ENCODE assay signal across 8 cellular contexts in genomic region chr20:46406986-46407670, GRCh38. TPM values are rescaled to one million over a fixed set of nuclear protein-coding genes. Genes with fewer than 3 reads are reported as not detected.
DNase-seq lines count a peak whose midpoint lies in the region; ATAC-seq and TF ChIP-seq lines count a peak whose summit lies in the region.

No MANE protein-coding gene starts in this region.

- intact Hi-C loops in HCT116 (cut with micrococcal nuclease), result loop anchor here (1.0 kb wide), 1 partner anchor 43 kb away; no protein-coding TSS in a partner anchor

- POLR2A ChIA-PET in HCT116 (lab: Charles Lee), result interaction anchor here (1.5 to 1.8 kb wide), 2 partner anchors 16 to 43 kb away, joined by 4 to 5 read pairs; no protein-coding TSS in a partner anchor

- no peaks in the 10 kb centered on the region for H3K79me2 ChIP-seq in HCT116 (ENCODE audit: insufficient read depth, low read length)

- H3K9me2 ChIP-seq in HCT116 (ENCODE audit: insufficient read depth), result no peaks in the 10 kb centered on the region

- H3K4me1 ChIP-seq in ES-I3 (ENCODE audit: insufficient read depth, low read length) (peaks cover 15% of the 10 kb centered on the region), HCT116 (ENCODE audit: control insufficient read depth in 1 of 2, insufficient read depth in 2 of 2, low read length in 2 of 2) (peaks cover 15 to 32% of the 10 kb centered on the region in 2 experiments)

- no peaks in the 10 kb centered on the region for H4K20me1 ChIP-seq in HCT116 (ENCODE audit: insufficient read depth)

- no peaks in the 10 kb centered on the region for H3K36me3 ChIP-seq in ES-I3 (ENCODE audit: insufficient read depth, low read length)
- H3K36me3 ChIP-seq in HCT116 (ENCODE audit: control insufficient read depth in 1 of 2, insufficient read depth in 2 of 2, low read length in 2 of 2), result no peaks in the 10 kb centered on the region

- RAD21 ChIA-PET in HCT116 (lab: Charles Lee; ENCODE audit: low non-redundant PET in 1 of 2, low total read pairs in 2 of 2, uncharacterized antibody in 2 of 2, unreplicated experiment in 2 of 2), result no interaction called here

- no peaks in the 10 kb centered on the region for H3K27me3 ChIP-seq in HCT116 (ENCODE audit: insufficient read depth, low read length)

- TF ChIP-seq RAD21 in HCT116 (IDR thresholded peaks at IDR 0.05; ENCODE audit: low read depth), result no peak

- TF ChIP-seq CTCF in HCT116 (IDR thresholded peaks at IDR 0.05 in 2 of 3, conservative IDR thresholded peaks at IDR 0.05 in 1 of 3; ENCODE audit: borderline replicate concordance in 1 of 3, insufficient read depth in 1 of 3, low read depth in 2 of 3, low read length in 2 of 3) (no peak), brain (conservative IDR thresholded peaks at IDR 0.05) (no peak)

- H2AFZ ChIP-seq in HCT116 (ENCODE audit: low read depth, low read length, poor library complexity, severe bottlenecking), result peak overlapping the region; percentile 66

- peaks cover 55% of the 10 kb centered on the region for H3K4me1 Mint-ChIP-seq in brain

- H3K27ac Mint-ChIP-seq in brain, result peak overlapping the region; percentile 80 to 99 (median 92)

- no peaks in the 10 kb centered on the region for H3K36me3 Mint-ChIP-seq in brain

- CTCF ChIA-PET in HCT116 (lab: Charles Lee), result interaction anchor here (1.0 to 1.4 kb wide), 4 partner anchors 9 to 394 kb away, joined by 3 to 5 read pairs (median 4); no protein-coding TSS in a partner anchor

- peaks cover 4% of the 10 kb centered on the region for H3K27me3 Mint-ChIP-seq in brain

- H3K9ac ChIP-seq in ES-I3 (ENCODE audit: low read depth, low read length) (peak overlapping the region; percentile 98), HCT116 (ENCODE audit: low read length) (peak overlapping the region; percentile 33; the same call in 1 of the 2 replicates)

- ATAC-seq in HCT116, result peak; percentile 43

- BruUV-seq in HCT116 (replicated peaks; lab: Mats Ljungman, UMichigan), result no TSS peak

- H3K4me3 Mint-ChIP-seq in brain, result peak overlapping the region; percentile 85 to 94 (median 88)

- peak overlapping the region; percentile 91 for H3K4me2 ChIP-seq in HCT116 (ENCODE audit: low read length)

- DNase-seq in HCT116 (ENCODE audit: low read depth, low spot score) (peak; percentile 19), MV-4-11 (lab: John Stamatoyannopoulos, UW) (peak; percentile 88), UCSD-AML1 (lab: John Stamatoyannopoulos, UW; ENCODE audit: unreplicated experiment) (peak; percentile 80), left kidney (ENCODE audit: low read depth, low spot score) (peak; percentile 55)
- peak; percentile 94 for DNase-seq in stimulated activated CD4-positive, alpha-beta T cell treated with anti-CD3 and anti-CD28 coated beads, Interleukin-2, amount 100 ng/mL, for 4 hours (ENCODE audit: low read depth)
- no peak for DNase-seq in NK-92 treated with Interleukin-12 subunit alpha and Interleukin-12 subunit beta, amount 100 ng/mL, for 24 hours (lab: John Stamatoyannopoulos, UW)

- H3K9me3 Mint-ChIP-seq in brain, result no peaks in the 10 kb centered on the region

- H3K27ac ChIP-seq in HCT116 (ENCODE audit: low read depth, low read length), result no peak overlapping the region

- H3K9me3 ChIP-seq in ES-I3 (ENCODE audit: control insufficient read depth, insufficient read depth, low read length) (no peaks in the 10 kb centered on the region), HCT116 (ENCODE audit: control insufficient read depth in 1 of 2, insufficient read depth in 1 of 2, low read depth in 1 of 2, low read length in 2 of 2) (no peaks in the 10 kb centered on the region)

- no peak for TF ChIP-seq POLR2A in HCT116 (IDR thresholded peaks at IDR 0.05; ENCODE audit: borderline replicate concordance, extremely low read depth, insufficient read depth, insufficient read length)

- H3K4me3 ChIP-seq in HCT116 (replicated peaks in 1 of 2; ENCODE audit: low read depth in 1 of 2, low read length in 2 of 2), result peak overlapping the region; percentile 68 to 84

TF ChIP-seq in HCT116, 20 proteins besides CTCF, POLR2A, EP300 and RAD21:
- TF ChIP-seq EZH2 (IDR thresholded peaks at IDR 0.05) (no peak), CEBPB (IDR thresholded peaks at IDR 0.05; ENCODE audit: low read depth) (no peak), ELF1 (IDR thresholded peaks at IDR 0.05; ENCODE audit: borderline replicate concordance, low read depth) (no peak), CBX3 (IDR thresholded peaks at IDR 0.05; ENCODE audit: low read depth) (no peak)

RNA-seq across cellular contexts. Expression of gene ELMO2, which starts 0.7 kb away (rescaled TPM):
- total RNA-seq in HCT116 (2021; ENCODE audit: unreplicated experiment), result 22.9 TPM
- 12.9 and 15.7 TPM in 2 replicates for polyA plus RNA-seq in HCT116 (2012)
- 63.0 TPM for polyA plus RNA-seq in brain (ENCODE audit: insufficient read depth, low read depth, low replicate concordance)
